8 cellular contexts compared by ENCODE assay signal in the genomic region with DNA sequence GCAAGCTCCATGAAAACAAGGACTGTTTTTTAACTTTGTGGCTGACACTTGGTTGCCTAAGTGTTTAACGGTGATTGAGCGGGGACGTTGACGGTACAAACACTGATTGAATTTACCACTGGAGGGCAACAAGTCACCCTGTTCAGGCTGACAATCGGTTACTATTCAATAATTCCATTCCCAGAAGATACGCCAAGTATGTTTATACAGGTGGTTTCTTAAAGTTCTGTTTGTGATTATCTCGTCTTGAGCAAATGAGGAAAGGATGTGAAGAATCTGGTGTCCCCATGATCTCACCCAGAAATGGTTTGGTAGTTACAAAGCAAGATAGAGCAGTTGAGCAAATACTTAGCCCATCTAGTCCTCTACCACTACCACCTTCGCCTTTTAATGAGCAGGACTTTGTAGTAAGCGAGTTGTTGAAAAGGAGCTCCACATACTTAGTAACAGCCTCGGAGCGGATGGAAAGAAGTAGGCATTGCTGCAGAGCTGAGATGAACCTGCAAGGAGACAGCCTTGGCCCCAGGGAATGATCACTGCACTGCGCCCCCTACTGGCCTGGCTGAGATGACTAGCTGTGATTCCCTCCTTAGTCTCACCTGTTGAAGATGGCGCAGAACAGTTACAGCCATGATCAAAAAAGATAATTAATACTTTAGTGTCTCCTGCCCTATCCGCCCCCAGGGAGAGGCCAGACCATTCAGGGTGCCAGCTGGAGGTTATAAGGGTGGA.
DNase-seq lines count a peak whose midpoint lies in the region; ATAC-seq and TF ChIP-seq lines count a peak whose summit lies in the region.

No MANE protein-coding gene starts in this region.

- ATAC-seq in GM18502 (IDR thresholded peaks at IDR 0.05; ENCODE audit: poor library complexity, unreplicated experiment) (peak; percentile 81), HG03064 (IDR thresholded peaks at IDR 0.05; ENCODE audit: low read depth, unreplicated experiment) (peak; percentile 59)

- H3K36me3 ChIP-seq in WERI-Rb-1 = peaks cover 18% of the 10 kb centered on the region

- H3K27me3 ChIP-seq in WERI-Rb-1 (ENCODE audit: insufficient read depth, low read depth, severe bottlenecking) = no peaks in the 10 kb centered on the region

- peak overlapping the region; percentile 34 for H3K4me3 ChIP-seq in WERI-Rb-1 (ENCODE audit: low read depth, low read length)

- DNase-seq in NCI-H2171 (lab: John Stamatoyannopoulos, UW) = peak; percentile 45
- DNase-seq in WERI-Rb-1 = peak; percentile 88
- DNase-seq in T47D (ENCODE audit: low read depth in 1 of 2, low spot score in 1 of 2) = peak; percentile 49 to 87
- peak; percentile 69 for DNase-seq in inferior parietal cortex (ENCODE audit: extremely low spot score)
- peak; percentile 77 to 85 for DNase-seq in stimulated activated CD4-positive, alpha-beta T cell treated with anti-CD3 and anti-CD28 coated beads, Interleukin-15, amount 100 ng/mL, for 1 hour (ENCODE audit: low read depth in 1 of 2, low spot score in 1 of 2)

- in situ Hi-C loops in T47D (cut with HindIII; ENCODE audit: low pct_unique_long_range_greater_than_20kb, low sequenced_read_pairs) = no loop called here

- H3K27ac ChIP-seq in 22Rv1 (peak overlapping the region; percentile 90), WERI-Rb-1 (no peak overlapping the region)

- TF ChIP-seq CTCF in 22Rv1 (IDR thresholded peaks at IDR 0.05) (peak; percentile 94), WERI-Rb-1 (IDR thresholded peaks at IDR 0.05; ENCODE audit: low read depth, low read length) (peak; percentile 98)

- no peaks in the 10 kb centered on the region for H3K9me3 ChIP-seq in WERI-Rb-1 (ENCODE audit: severe bottlenecking)
